ENCODE assay signal across 17 cellular contexts in genomic region chr2:111186123-111186715, GRCh38.
"Had no signal": no experiment of that assay in that cellular context is flagged by ENCODE, and none has a peak within 500 bp of the region (broad histone marks: within the 10 kb centered on the region; RNA-seq: fewer than 3 reads in every experiment).

No MANE protein-coding gene starts in this region.

- H3K4me1 ChIP-seq: adrenal gland, prostate gland had no signal

- H3K27me3 Mint-ChIP-seq: type B pancreatic cell had no signal

- H3K9me3 ChIP-seq: adrenal gland, prostate gland had no signal

- DNase-seq: activated CD4-positive, alpha-beta T cell treated with anti-CD3 and anti-CD28 coated beads, Interleukin-2, amount 50 U/mL, for 1 hour; activated naive CD4-positive, alpha-beta T cell treated with anti-CD3 and anti-CD28 coated beads for 36 hours; hippocampal formation; kidney; mesenchymal stem cell; nephron progenitor cell; stimulated activated CD4-positive, alpha-beta T cell treated with anti-CD3 and anti-CD28 coated beads, Interleukin-4, amount 100 ng/mL, for 4 hours; stimulated activated CD8-positive, alpha-beta memory T cell treated with anti-CD3 and anti-CD28 coated beads, Interleukin-4, amount 100 ng/mL, for 48 hours; stimulated activated naive CD4-positive, alpha-beta T cell treated with Interleukin-2 at 50 U/mL for 16 hours; T-helper 9 cell had no signal

- H3K36me3 ChIP-seq: adrenal gland, cardiac muscle cell, prostate gland had no signal

- ATAC-seq: activated CD4-positive, CD25-positive, alpha-beta regulatory T cell treated with anti-CD3 and anti-CD28 coated beads, Interleukin-2, amount 50 U/mL, for 24 hours; activated T-helper 17 cell treated with anti-CD3 and anti-CD28 coated beads, Interleukin-2, amount 50 U/mL, for 72 hours had no signal

- H3K4me1 Mint-ChIP-seq: activated T-helper 17 cell treated with anti-CD3 and anti-CD28 coated beads, Interleukin-2, amount 50 U/mL, for 72 hours had no signal

- H3K4me3 Mint-ChIP-seq: activated naive CD4-positive, alpha-beta T cell treated with anti-CD3 and anti-CD28 coated beads for 36 hours; activated T-helper 17 cell treated with anti-CD3 and anti-CD28 coated beads, Interleukin-2, amount 50 U/mL, for 72 hours; nephron progenitor cell; type B pancreatic cell had no signal

- H3K4me3 ChIP-seq: adrenal gland, cardiac muscle cell, prostate gland, smooth muscle cell had no signal

- H3K36me3 Mint-ChIP-seq: type B pancreatic cell had no signal

- H3K9me3 Mint-ChIP-seq: activated naive CD4-positive, alpha-beta T cell treated with anti-CD3 and anti-CD28 coated beads for 36 hours; activated T-helper 17 cell treated with anti-CD3 and anti-CD28 coated beads, Interleukin-2, amount 50 U/mL, for 72 hours; nephron progenitor cell; type B pancreatic cell had no signal

- H3K27ac ChIP-seq: cardiac muscle cell, prostate gland had no signal

- H3K27me3 ChIP-seq: adrenal gland, cardiac muscle cell had no signal

- H3K4me2 ChIP-seq: smooth muscle cell had no signal

- H3K27ac Mint-ChIP-seq: activated naive CD4-positive, alpha-beta T cell treated with anti-CD3 and anti-CD28 coated beads for 36 hours; activated T-helper 17 cell treated with anti-CD3 and anti-CD28 coated beads, Interleukin-2, amount 50 U/mL, for 72 hours; nephron progenitor cell; type B pancreatic cell had no signal
